Comparison of ENCODE assay signal across 9 cellular contexts in the genomic region with DNA sequence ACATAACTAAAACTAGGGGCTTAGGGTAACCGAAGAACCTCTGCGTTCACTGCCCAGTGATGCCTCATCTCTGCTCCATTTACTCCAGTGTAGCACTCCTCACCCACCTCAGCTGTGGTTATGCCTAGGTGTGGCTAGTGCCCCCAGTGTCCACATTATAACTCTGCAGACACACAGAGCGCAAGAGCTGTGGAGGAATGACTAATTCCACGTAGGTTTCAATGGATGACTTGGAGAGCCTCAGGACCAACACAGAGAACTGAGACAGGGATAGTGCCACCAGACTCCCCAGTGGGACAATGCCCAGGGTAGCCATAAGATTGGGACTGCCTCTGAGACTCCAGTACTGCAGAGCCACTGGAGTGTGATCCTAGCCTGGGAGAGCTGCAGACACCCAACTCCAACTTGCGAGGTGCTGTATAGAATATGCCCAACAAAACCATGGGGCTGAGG.
DNase-seq lines count a peak whose midpoint lies in the region; ATAC-seq, FAIRE-seq and TF ChIP-seq lines count a peak whose summit lies in the region.
"Had no signal": no experiment of that assay in that cellular context is flagged by ENCODE, and none has a peak within 500 bp of the region (broad histone marks: within the 10 kb centered on the region; RNA-seq: fewer than 3 reads in every experiment).

No MANE protein-coding gene starts in this region.

- no peak overlapping the region for H3K4me3 Mint-ChIP-seq in Caco-2 (ENCODE audit: unreplicated experiment)
- H3K4me3 Mint-ChIP-seq in T-helper 17 cell: no peak overlapping the region
- H3K4me3 Mint-ChIP-seq: T-helper 1 cell treated with Interleukin-12 subunit alpha and Interleukin-12 subunit beta and Interleukin-4 antibody, amounts not matched to agents 30 μg/mL and 1 μg/mL, for 36 hours had no signal

- no peaks in the 10 kb centered on the region for H4K20me1 ChIP-seq in GM23248 (ENCODE audit: insufficient read depth)
- H4K20me1 ChIP-seq in hepatocyte (ENCODE audit: insufficient read depth, poor library complexity, severe bottlenecking): no peaks in the 10 kb centered on the region

- TF ChIP-seq CTCF in Caco-2 (IDR thresholded peaks at IDR 0.05; ENCODE audit: insufficient read depth in 1 of 2, low read depth in 1 of 2, low read length in 1 of 2, severe bottlenecking in 1 of 2, unreplicated experiment in 1 of 2) (no peak), hepatocyte (IDR thresholded peaks at IDR 0.05; ENCODE audit: poor library complexity) (peak; percentile 3), pancreas (IDR thresholded peaks at IDR 0.05) (no peak), testis (IDR thresholded peaks at IDR 0.05) (no peak)

- FAIRE-seq in pancreas (lab: Jason Lieb, UNC): no peak

- H3K4me3 ChIP-seq in Caco-2 (ENCODE audit: low read depth, low read length) (no peak overlapping the region), GM23248 (no peak overlapping the region), hepatocyte (no peak overlapping the region), pancreas (no peak overlapping the region), testis (no peak overlapping the region)

- H3K4me1 ChIP-seq in Caco-2 (no peaks in the 10 kb centered on the region), GM23248 (ENCODE audit: insufficient read depth) (peaks cover 36% of the 10 kb centered on the region), hepatocyte (ENCODE audit: insufficient read depth) (no peaks in the 10 kb centered on the region), pancreas (no peaks in the 10 kb centered on the region), testis (no peaks in the 10 kb centered on the region)

- 70 to 78% methylated on average over 5 of the region's 5 CpGs for WGBS in GM23248 (ENCODE audit: low coverage in 1 of 2, low lambda C conversion rate in 2 of 2, missing lambda C conversion rate in 2 of 2), 2 experiments
- WGBS in hepatocyte (ENCODE audit: low lambda C conversion rate, missing lambda C conversion rate): 80% methylated on average over 5 of the region's 5 CpGs
- 78 to 82% methylated on average over 5 of the region's 5 CpGs for WGBS in pancreas, 2 donors
- 90% methylated on average over 4 of the region's 5 CpGs; no CpG with 5 or more reads in 1 of the 2 donors for WGBS in testis, 2 donors

- H3K9me3 Mint-ChIP-seq in Caco-2 (ENCODE audit: unreplicated experiment): no peaks in the 10 kb centered on the region
- H3K9me3 Mint-ChIP-seq: T-helper 1 cell treated with Interleukin-12 subunit alpha and Interleukin-12 subunit beta and Interleukin-4 antibody, amounts not matched to agents 30 μg/mL and 1 μg/mL, for 36 hours had no signal

- peaks cover 92% of the 10 kb centered on the region for H3F3A ChIP-seq in GM23248 (ENCODE audit: insufficient read depth)

- POLR2A ChIA-PET in Caco-2 (lab: Charles Lee): no interaction called here

- H3K36me3 Mint-ChIP-seq in Caco-2 (ENCODE audit: insufficient read depth, unreplicated experiment): peaks cover 6% of the 10 kb centered on the region
- H3K36me3 Mint-ChIP-seq in T-helper 17 cell (ENCODE audit: low read depth): peaks cover 2% of the 10 kb centered on the region

- peak; percentile 1 to 26 for DNase-seq in Caco-2
- peak; percentile 77 for DNase-seq in GM23248
- no peak for DNase-seq in T-helper 17 cell
- no peak for DNase-seq in hepatocyte (ENCODE audit: low spot score)
- no peak for DNase-seq in KBM-7
- no peak for DNase-seq in effector CD4-positive, alpha-beta T cell
- no peak for DNase-seq in pancreas
- no peak for DNase-seq in testis

- H3K9me3 ChIP-seq in Caco-2 (no peaks in the 10 kb centered on the region), GM23248 (ENCODE audit: low read depth) (no peaks in the 10 kb centered on the region), T-helper 17 cell (ENCODE audit: control insufficient read depth, low read length, poor library complexity, severe bottlenecking) (no peaks in the 10 kb centered on the region), hepatocyte (ENCODE audit: low read depth) (no peaks in the 10 kb centered on the region), pancreas (no peaks in the 10 kb centered on the region), testis (no peaks in the 10 kb centered on the region)

- H3K27ac Mint-ChIP-seq in Caco-2 (ENCODE audit: unreplicated experiment) (no peak overlapping the region), T-helper 17 cell (no peak overlapping the region)
- H3K27ac Mint-ChIP-seq: T-helper 1 cell treated with Interleukin-12 subunit alpha and Interleukin-12 subunit beta and Interleukin-4 antibody, amounts not matched to agents 30 μg/mL and 1 μg/mL, for 36 hours had no signal

- no peaks in the 10 kb centered on the region for H3K9me2 ChIP-seq in GM23248 (ENCODE audit: insufficient read depth)
- H3K9me2 ChIP-seq in hepatocyte (replicated peaks; ENCODE audit: insufficient read depth): no peaks in the 10 kb centered on the region

- no peaks in the 10 kb centered on the region for H3K27me3 ChIP-seq in Caco-2 (replicated peaks; ENCODE audit: control insufficient read depth, insufficient read depth, low read length)
- H3K27me3 ChIP-seq in GM23248 (replicated peaks; ENCODE audit: insufficient read depth): no peaks in the 10 kb centered on the region
- H3K27me3 ChIP-seq in hepatocyte: no peaks in the 10 kb centered on the region
- H3K27me3 ChIP-seq in pancreas: peaks cover 0 to 9% (median 2%) of the 10 kb centered on the region in 4 donors
- no peaks in the 10 kb centered on the region for H3K27me3 ChIP-seq in testis

- in situ Hi-C loops in GM23248 (cut with MboI) (loop anchor here (25.0 kb wide), 1 partner anchor 431 kb away; no protein-coding TSS in a partner anchor), KBM-7 (cut with MboI; ENCODE audit: low pct_unique_long_range_greater_than_20kb, low sequenced_read_pairs) (no loop called here)

- H3K27me3 Mint-ChIP-seq in Caco-2 (ENCODE audit: insufficient read depth, unreplicated experiment): no peaks in the 10 kb centered on the region
- no peaks in the 10 kb centered on the region for H3K27me3 Mint-ChIP-seq in T-helper 17 cell

- intact Hi-C loops in Caco-2 (cut with micrococcal nuclease; ENCODE audit: unreplicated experiment): no loop called here
- intact Hi-C loops in pancreas (cut with DNase I): no loop called here
- intact Hi-C loops in testis (cut with DNase I; ENCODE audit: low total_unique reads): no loop called here

- H3K79me2 ChIP-seq in GM23248 (ENCODE audit: insufficient read depth) (peaks cover 31% of the 10 kb centered on the region), hepatocyte (no peaks in the 10 kb centered on the region)

- H3K36me3 ChIP-seq in Caco-2 (ENCODE audit: control insufficient read depth, insufficient read depth, low read length) (no peaks in the 10 kb centered on the region; the same call in 1 of the 2 replicates), GM23248 (ENCODE audit: low read depth) (peaks cover 39% of the 10 kb centered on the region), hepatocyte (replicated peaks; ENCODE audit: insufficient read depth, low read depth) (no peaks in the 10 kb centered on the region), pancreas (no peaks in the 10 kb centered on the region), testis (ENCODE audit: low read depth, missing control alignments) (no peaks in the 10 kb centered on the region)

- CTCF ChIA-PET in Caco-2 (lab: Charles Lee): no interaction called here

- no peak for TF ChIP-seq POLR2A in testis (IDR thresholded peaks at IDR 0.05)

- no peak overlapping the region for H3K9ac ChIP-seq in GM23248

- ATAC-seq in T-helper 17 cell: peak; percentile 32
- no peak for ATAC-seq in pancreas

- H3K4me1 Mint-ChIP-seq in Caco-2 (ENCODE audit: low read depth, unreplicated experiment): no peaks in the 10 kb centered on the region
- peaks cover 6% of the 10 kb centered on the region for H3K4me1 Mint-ChIP-seq in T-helper 17 cell

- no peak overlapping the region for H2AFZ ChIP-seq in GM23248
- H2AFZ ChIP-seq in hepatocyte: no peak overlapping the region

- no peak overlapping the region for H3K4me2 ChIP-seq in GM23248 (ENCODE audit: unreplicated experiment)
- H3K4me2 ChIP-seq in hepatocyte: no peak overlapping the region

- no TSS peak for BruUV-seq in Caco-2 (replicated peaks; lab: Mats Ljungman, UMichigan)

- H3K27ac ChIP-seq in GM23248: peak overlapping the region; percentile 64
- no peak overlapping the region for H3K27ac ChIP-seq in hepatocyte
- no peak overlapping the region for H3K27ac ChIP-seq in pancreas
- no peak overlapping the region for H3K27ac ChIP-seq in testis

Comparison
In these comparisons a context has a peak if more than half of its experiments do, and no peak if none do; other contexts are left out.
1. DNase-seq: peak in Caco-2 (2 of 2) and GM23248 (single experiment); none in T-helper 17 cell (0 of 3), hepatocyte (single experiment), KBM-7 (single experiment), effector CD4-positive, alpha-beta T cell (single experiment), pancreas (0 of 6) and testis (single experiment).